In genomic region chr16:89137666-89138512, GRCh38 we compare ENCODE assay signal across 25 cellular contexts. TPM values are rescaled to one million over a fixed set of nuclear protein-coding genes. Genes with fewer than 3 reads are reported as not detected.
A peak's percentile ranks its signal among the peaks of the same experiment; 100 is the strongest.
DNase-seq lines count a peak whose midpoint lies in the region; ATAC-seq and TF ChIP-seq lines count a peak whose summit lies in the region.
"Had no signal": no experiment of that assay in that cellular context is flagged by ENCODE, and none has a peak within 500 bp of the region (broad histone marks: within the 10 kb centered on the region; RNA-seq: fewer than 3 reads in every experiment).

No MANE protein-coding gene starts in this region.

- H3K4me3 ChIP-seq in BLaER1, result no peak overlapping the region
- H3K4me3 ChIP-seq in osteoblast (ENCODE audit: insufficient read depth, low read length), result no peak overlapping the region
- H3K4me3 ChIP-seq: BLaER1 treated with 17β-estradiol and CSF1 and Interleukin-3, amounts not matched to agents 10 nM and 100 nM; GM12878; GM23248; PC-9 had no signal

- peaks cover 8% of the 10 kb centered on the region for H3K4me1 Mint-ChIP-seq in glutamatergic neuron (ENCODE audit: low read depth, unreplicated experiment)
- peaks cover 8% of the 10 kb centered on the region for H3K4me1 Mint-ChIP-seq in activated CD8-positive, alpha-beta T cell treated with anti-CD3 and anti-CD28 coated beads, Interleukin-2, amount 10 ng/mL, durations not matched to agents 7 days and 5 days (ENCODE audit: low read depth)
- H3K4me1 Mint-ChIP-seq: IgD-negative memory B cell had no signal

- H3K9me3 Mint-ChIP-seq in glutamatergic neuron (ENCODE audit: unreplicated experiment), result peaks cover 7% of the 10 kb centered on the region
- H3K9me3 Mint-ChIP-seq in activated CD8-positive, alpha-beta T cell treated with anti-CD3 and anti-CD28 coated beads, Interleukin-2, amount 10 ng/mL, durations not matched to agents 7 days and 5 days (ENCODE audit: insufficient read depth), result no peaks in the 10 kb centered on the region
- H3K9me3 Mint-ChIP-seq: CD4-positive, alpha-beta memory T cell; IgD-negative memory B cell had no signal

- peak; percentile 22 for DNase-seq in Right ventricle myocardium superior
- DNase-seq in Right ventricle myocardium inferior (ENCODE audit: missing footprints), result no peak
- peak; percentile 12 for DNase-seq in glutamatergic neuron
- DNase-seq in osteoblast (ENCODE audit: insufficient read length, low spot score, missing footprints), result peak; percentile 77
- DNase-seq in NCI-H510A (lab: John Stamatoyannopoulos, UW), result no peak
- DNase-seq in activated CD8-positive, alpha-beta T cell treated with anti-CD3 and anti-CD28 coated beads, Interleukin-2, amount 10 ng/mL, durations not matched to agents 7 days and 5 days, result no peak
- DNase-seq in NCI-H2171 treated with DMSO at 0.1 percent for 48 hours (lab: John Stamatoyannopoulos, UW), result no peak
- DNase-seq: Caco-2; CD4-positive, alpha-beta memory T cell; GM23248; H7; NCI-H1048; NCI-H1417; NCI-H1694 treated with DMSO at 0.1 percent for 48 hours; NCI-H2081; NCI-H345; NCI-H524 treated with DMSO at 0.1 percent for 48 hours; NCI-H774; PC-9; SHP77 treated with DMSO at 0.1 percent for 48 hours had no signal

- POLR2A ChIA-PET in activated CD8-positive, alpha-beta T cell treated with anti-CD3 and anti-CD28 coated beads, Interleukin-2, amount 10 ng/mL, durations not matched to agents 7 days and 5 days (lab: Charles Lee), result interaction anchor here (0.8 kb wide), 1 partner anchor 18 kb away, joined by 3 read pairs; no protein-coding TSS in a partner anchor

- H3K27me3 Mint-ChIP-seq in glutamatergic neuron (ENCODE audit: unreplicated experiment), result peaks cover 2% of the 10 kb centered on the region
- H3K27me3 Mint-ChIP-seq in activated CD8-positive, alpha-beta T cell treated with anti-CD3 and anti-CD28 coated beads, Interleukin-2, amount 10 ng/mL, durations not matched to agents 7 days and 5 days (ENCODE audit: low read depth), result no peaks in the 10 kb centered on the region
- H3K27me3 Mint-ChIP-seq: CD4-positive, alpha-beta memory T cell; IgD-negative memory B cell had no signal

- H3K27ac Mint-ChIP-seq in glutamatergic neuron (ENCODE audit: unreplicated experiment), result no peak overlapping the region
- no peak overlapping the region for H3K27ac Mint-ChIP-seq in activated CD8-positive, alpha-beta T cell treated with anti-CD3 and anti-CD28 coated beads, Interleukin-2, amount 10 ng/mL, durations not matched to agents 7 days and 5 days
- H3K27ac Mint-ChIP-seq: CD4-positive, alpha-beta memory T cell had no signal

- CTCF ChIA-PET in activated CD8-positive, alpha-beta T cell treated with anti-CD3 and anti-CD28 coated beads, Interleukin-2, amount 10 ng/mL, durations not matched to agents 7 days and 5 days (lab: Charles Lee), result interaction anchor here (1.0 kb wide), 1 partner anchor 9 kb away, joined by 3 read pairs; no protein-coding TSS in a partner anchor

- H3K4me2 ChIP-seq in BLaER1, result no peak overlapping the region
- H3K4me2 ChIP-seq in osteoblast (ENCODE audit: insufficient read depth, low read length), result no peak overlapping the region
- H3K4me2 ChIP-seq: BLaER1 treated with 17β-estradiol and CSF1 and Interleukin-3, amounts not matched to agents 10 nM and 100 nM; PC-9 had no signal

- TF ChIP-seq CTCF in glutamatergic neuron (IDR thresholded peaks at IDR 0.05; ENCODE audit: partially characterized antibody, unreplicated experiment) (no peak), osteoblast (IDR thresholded peaks at IDR 0.05; ENCODE audit: extremely low read depth, low read depth, low read length) (no peak)

- H3K4me1 ChIP-seq in BLaER1, result no peaks in the 10 kb centered on the region
- H3K4me1 ChIP-seq in osteoblast (ENCODE audit: insufficient read depth, low read length), result no peaks in the 10 kb centered on the region
- H3K4me1 ChIP-seq: Caco-2 had no signal

- H3K9me3 ChIP-seq in BLaER1, result no peaks in the 10 kb centered on the region
- no peaks in the 10 kb centered on the region for H3K9me3 ChIP-seq in osteoblast (ENCODE audit: low read depth, low read length)
- H3K9me3 ChIP-seq: BLaER1 treated with 17β-estradiol and CSF1 and Interleukin-3, amounts not matched to agents 10 nM and 100 nM; Caco-2 had no signal

- peaks cover 99% of the 10 kb centered on the region for H3K36me3 ChIP-seq in BLaER1
- peaks cover 19% of the 10 kb centered on the region for H3K36me3 ChIP-seq in osteoblast (ENCODE audit: insufficient read depth, low read length)

- H3K79me2 ChIP-seq in osteoblast (ENCODE audit: insufficient read depth, low read length), result no peaks in the 10 kb centered on the region

- no peaks in the 10 kb centered on the region for H3K36me3 Mint-ChIP-seq in glutamatergic neuron (ENCODE audit: unreplicated experiment)
- peaks cover 17% of the 10 kb centered on the region for H3K36me3 Mint-ChIP-seq in activated CD8-positive, alpha-beta T cell treated with anti-CD3 and anti-CD28 coated beads, Interleukin-2, amount 10 ng/mL, durations not matched to agents 7 days and 5 days (ENCODE audit: low read depth)
- H3K36me3 Mint-ChIP-seq: IgD-negative memory B cell had no signal

- no peak overlapping the region for H2AFZ ChIP-seq in osteoblast (ENCODE audit: low read length)
- H2AFZ ChIP-seq: GM23248, PC-9 had no signal

- H3K27ac ChIP-seq in BLaER1, result 0 out of 2 replicates have a peak overlapping the region, but pooled peaks have one; percentile 2
- H3K27ac ChIP-seq in osteoblast (ENCODE audit: low read depth, low read length), result no peak overlapping the region
- H3K27ac ChIP-seq: BLaER1 treated with 17β-estradiol and CSF1 and Interleukin-3, amounts not matched to agents 10 nM and 100 nM; GM23248; PC-9 had no signal

- H3K27me3 ChIP-seq in BLaER1 (no peaks in the 10 kb centered on the region), osteoblast (ENCODE audit: insufficient read depth, low read length) (no peaks in the 10 kb centered on the region)
- H3K27me3 ChIP-seq: BLaER1 treated with 17β-estradiol and CSF1 and Interleukin-3, amounts not matched to agents 10 nM and 100 nM had no signal

- H3K4me3 Mint-ChIP-seq in glutamatergic neuron (ENCODE audit: unreplicated experiment), result no peak overlapping the region
- no peak overlapping the region for H3K4me3 Mint-ChIP-seq in activated CD8-positive, alpha-beta T cell treated with anti-CD3 and anti-CD28 coated beads, Interleukin-2, amount 10 ng/mL, durations not matched to agents 7 days and 5 days
- H3K4me3 Mint-ChIP-seq: CD4-positive, alpha-beta memory T cell; IgD-negative memory B cell had no signal

- intact Hi-C loops in Right ventricle myocardium superior (cut with DNase I) (no loop called here), Right ventricle myocardium inferior (cut with DNase I) (no loop called here)

- no peak overlapping the region for H3K9ac ChIP-seq in BLaER1
- H3K9ac ChIP-seq: BLaER1 treated with 17β-estradiol and CSF1 and Interleukin-3, amounts not matched to agents 10 nM and 100 nM; GM23248 had no signal

- H4K20me1 ChIP-seq in BLaER1 (peaks cover 21% of the 10 kb centered on the region; the same call in 1 of the 2 replicates), osteoblast (ENCODE audit: insufficient read depth, low read length) (peaks cover 6% of the 10 kb centered on the region)

- ATAC-seq in Right ventricle myocardium superior (ENCODE audit: poor library complexity), result no peak
- ATAC-seq in Right ventricle myocardium inferior, result no peak
- no peak for ATAC-seq in activated CD8-positive, alpha-beta T cell treated with anti-CD3 and anti-CD28 coated beads, Interleukin-2, amount 10 ng/mL, durations not matched to agents 7 days and 5 days
- ATAC-seq: GM12878 had no signal

RNA-seq across cellular contexts. Expression of gene CDH15, which starts 33.7 kb away (rescaled TPM):
- total RNA-seq in Right ventricle myocardium superior (not detected), Right ventricle myocardium inferior (not detected), glutamatergic neuron (ENCODE audit: unreplicated experiment) (12.6 TPM), osteoblast (1.5 and 2.2 TPM in 2 replicates)
- not detected for total RNA-seq in activated CD8-positive, alpha-beta T cell treated with anti-CD3 and anti-CD28 coated beads, Interleukin-2, amount 10 ng/mL, durations not matched to agents 7 days and 5 days
- total RNA-seq: A172; Caco-2; CD4-positive, alpha-beta memory T cell; GM23248; PC-9 had no signal

RNA-seq across cellular contexts. Expression of gene ACSF3, which starts 44.2 kb away (rescaled TPM):
- total RNA-seq in Right ventricle myocardium superior (15.5 TPM), Right ventricle myocardium inferior (17.0 TPM), glutamatergic neuron (ENCODE audit: unreplicated experiment) (29.3 TPM), osteoblast (25.6 and 29.3 TPM in 2 replicates)
- total RNA-seq in activated CD8-positive, alpha-beta T cell treated with anti-CD3 and anti-CD28 coated beads, Interleukin-2, amount 10 ng/mL, durations not matched to agents 7 days and 5 days, result 10 to 100 TPM; 38.6 to 45.1 TPM

Comparison
In these comparisons a context has a peak if more than half of its experiments do, and no peak if none do; other contexts are left out.
1. DNase-seq: peak in Right ventricle myocardium superior (single experiment), glutamatergic neuron (single experiment) and osteoblast (single experiment); none in Right ventricle myocardium inferior (single experiment), NCI-H510A (single experiment), activated CD8-positive, alpha-beta T cell treated with anti-CD3 and anti-CD28 coated beads, Interleukin-2, amount 10 ng/mL, durations not matched to agents 7 days and 5 days (single experiment) and NCI-H2171 treated with DMSO at 0.1 percent for 48 hours (single experiment).